Comparison of ENCODE assay signal across 6 cellular contexts in genomic region chr9:122213102-122213588, GRCh38. TPM values are rescaled to one million over a fixed set of nuclear protein-coding genes. Genes with fewer than 3 reads are reported as not detected.
DNase-seq lines count a peak whose midpoint lies in the region; ATAC-seq and TF ChIP-seq lines count a peak whose summit lies in the region.

No MANE protein-coding gene starts in this region.

- H3K4me1 ChIP-seq in mammary epithelial cell (ENCODE audit: insufficient read depth, low read length), result peaks cover 10% of the 10 kb centered on the region

- in situ Hi-C loops in mammary epithelial cell (cut with MboI; ENCODE audit: low sequenced_read_pairs in 2 of 2), result no loop called here

- H4K20me1 ChIP-seq in mammary epithelial cell (ENCODE audit: insufficient read depth, low read length), result no peaks in the 10 kb centered on the region

- H3K4me2 ChIP-seq in mammary epithelial cell (ENCODE audit: insufficient read depth, low read depth, low read length), result peak overlapping the region; percentile 91

- H3K4me1 Mint-ChIP-seq in IgD-negative memory B cell, result peaks cover 5 to 6% (median 6%) of the 10 kb centered on the region in 3 donors
- peaks cover 10% of the 10 kb centered on the region for H3K4me1 Mint-ChIP-seq in osteocyte (ENCODE audit: unreplicated experiment)

- 97% methylated on average over 7 of the region's 20 CpGs for WGBS in mammary epithelial cell (ENCODE audit: low coverage, missing lambda C conversion rate)

- H3K79me2 ChIP-seq in mammary epithelial cell (ENCODE audit: insufficient read depth, low read length), result no peaks in the 10 kb centered on the region

- H3K27me3 Mint-ChIP-seq in IgD-negative memory B cell (peaks cover 55% of the 10 kb centered on the region), osteocyte (ENCODE audit: unreplicated experiment) (peaks cover 83% of the 10 kb centered on the region)

- no peaks in the 10 kb centered on the region for H3K36me3 ChIP-seq in mammary epithelial cell (ENCODE audit: insufficient read depth, low read length)

- H3K27me3 ChIP-seq in mammary epithelial cell (ENCODE audit: insufficient read depth, low read length), result no peaks in the 10 kb centered on the region

- dilution Hi-C loops in mammary epithelial cell (cut with HindIII; ENCODE audit: low sequenced_read_pairs), result no loop called here

- peak overlapping the region; percentile 49 to 55 (median 51) for H3K4me3 ChIP-seq in mammary epithelial cell (replicated peaks in 1 of 3; ENCODE audit: insufficient read depth in 1 of 3, low read depth in 2 of 3, low read length in 3 of 3)

- H3K27ac ChIP-seq in mammary epithelial cell (ENCODE audit: insufficient read depth, low read depth, low read length), result no peak overlapping the region

- H3K9me3 Mint-ChIP-seq in IgD-negative memory B cell (no peaks in the 10 kb centered on the region), osteocyte (ENCODE audit: unreplicated experiment) (no peaks in the 10 kb centered on the region)

- H3K4me3 Mint-ChIP-seq in IgD-negative memory B cell, result peak overlapping the region in 3 of 4 donors; percentile 49 to 83 (median 74)
- peak overlapping the region; percentile 48 for H3K4me3 Mint-ChIP-seq in osteocyte (ENCODE audit: unreplicated experiment)

- no TSS peak for BruUV-seq in mammary epithelial cell (replicated peaks; lab: Mats Ljungman, UMichigan)

- TF ChIP-seq POLR2A in erythroblast (IDR thresholded peaks at IDR 0.05; ENCODE audit: low read length), result no peak

- H3K27ac Mint-ChIP-seq in IgD-negative memory B cell (peak overlapping the region in 2 of 3 donors; percentile 36 to 69), osteocyte (ENCODE audit: unreplicated experiment) (no peak overlapping the region)

- H3K9ac ChIP-seq in mammary epithelial cell (ENCODE audit: insufficient read depth, low read length), result no peak overlapping the region

- DNase-seq in mammary epithelial cell (no peak), osteocyte (ENCODE audit: extremely low spot score, unreplicated experiment) (no peak), erythroblast (lab: John Stamatoyannopoulos, UW) (no peak)
- no peak for DNase-seq in activated naive CD4-positive, alpha-beta T cell treated with anti-CD3 and anti-CD28 coated beads, Interleukin-2, amount 50 U/mL, for 16 hours

- H3K36me3 Mint-ChIP-seq in IgD-negative memory B cell (no peaks in the 10 kb centered on the region), osteocyte (ENCODE audit: unreplicated experiment) (no peaks in the 10 kb centered on the region)

- ATAC-seq in GM19351 (IDR thresholded peaks at IDR 0.05; ENCODE audit: unreplicated experiment), result no peak

- peak overlapping the region; percentile 84 for H2AFZ ChIP-seq in mammary epithelial cell (ENCODE audit: low read depth, low read length)

- no peaks in the 10 kb centered on the region for H3K9me3 ChIP-seq in mammary epithelial cell (replicated peaks; ENCODE audit: insufficient read depth, low read length)

- CTCF ChIA-PET in mammary epithelial cell (lab: Charles Lee; ENCODE audit: low non-redundant PET), result no interaction called here

- intact Hi-C loops in mammary epithelial cell (cut with micrococcal nuclease), result no loop called here

- no peak for TF ChIP-seq CTCF in mammary epithelial cell (conservative IDR thresholded peaks at IDR 0.05 in 1 of 2, IDR thresholded peaks at IDR 0.05 in 1 of 2; ENCODE audit: extremely low read depth in 1 of 2, insufficient read depth in 1 of 2, low read depth in 1 of 2, low read length in 2 of 2)
- TF ChIP-seq CTCF in osteocyte (IDR thresholded peaks at IDR 0.05), result no peak

RNA-seq across cellular contexts. Expression of gene LHX6, which starts 15.6 kb away (rescaled TPM):
- not detected for polyA plus RNA-seq in IgD-negative memory B cell
- total RNA-seq in mammary epithelial cell, result 10 to 100 TPM in 1 of 2 donors, 1 to 10 TPM in 1; 4.5 to 22.3 TPM
- polyA plus RNA-seq in mammary epithelial cell, result 3.0 TPM
- polyA minus RNA-seq in mammary epithelial cell, result 0.83 TPM
- not detected in 2 replicates for total RNA-seq in osteocyte

RNA-seq across cellular contexts. Expression of gene RBM18, which starts 51.5 kb away (rescaled TPM):
- polyA plus RNA-seq in IgD-negative memory B cell (19.0 TPM), mammary epithelial cell (22.6 TPM)
- total RNA-seq in mammary epithelial cell (10 to 100 TPM; 14.3 to 39.7 TPM), osteocyte (23.2 and 24.2 TPM in 2 replicates)
- 22.0 TPM for polyA minus RNA-seq in mammary epithelial cell

RNA-seq across cellular contexts. Expression of gene MRRF, which starts 51.5 kb away (rescaled TPM):
- polyA plus RNA-seq in IgD-negative memory B cell (26.2 TPM), mammary epithelial cell (65.8 TPM)
- total RNA-seq in mammary epithelial cell (10 to 100 TPM; 43.0 to 52.0 TPM), osteocyte (26.0 and 26.6 TPM in 2 replicates)
- polyA minus RNA-seq in mammary epithelial cell, result 33.9 TPM

RNA-seq across cellular contexts. Expression of gene MORN5, which starts 53.4 kb away (rescaled TPM):
- polyA plus RNA-seq in IgD-negative memory B cell (not detected), mammary epithelial cell (not detected)
- total RNA-seq in mammary epithelial cell (not detected), osteocyte (not detected in 2 replicates)
- polyA minus RNA-seq in mammary epithelial cell, result not detected

RNA-seq across cellular contexts. Expression of gene NDUFA8, which starts 53.6 kb away (rescaled TPM):
- 73.0 TPM for polyA plus RNA-seq in IgD-negative memory B cell
- 10 to 100 TPM; 26.0 to 77.4 TPM for total RNA-seq in mammary epithelial cell
- polyA plus RNA-seq in mammary epithelial cell, result 111 TPM
- 36.5 TPM for polyA minus RNA-seq in mammary epithelial cell
- 48.5 and 50.9 TPM in 2 replicates for total RNA-seq in osteocyte
